ENCODE assay signal across 19 cellular contexts in the genomic region with DNA sequence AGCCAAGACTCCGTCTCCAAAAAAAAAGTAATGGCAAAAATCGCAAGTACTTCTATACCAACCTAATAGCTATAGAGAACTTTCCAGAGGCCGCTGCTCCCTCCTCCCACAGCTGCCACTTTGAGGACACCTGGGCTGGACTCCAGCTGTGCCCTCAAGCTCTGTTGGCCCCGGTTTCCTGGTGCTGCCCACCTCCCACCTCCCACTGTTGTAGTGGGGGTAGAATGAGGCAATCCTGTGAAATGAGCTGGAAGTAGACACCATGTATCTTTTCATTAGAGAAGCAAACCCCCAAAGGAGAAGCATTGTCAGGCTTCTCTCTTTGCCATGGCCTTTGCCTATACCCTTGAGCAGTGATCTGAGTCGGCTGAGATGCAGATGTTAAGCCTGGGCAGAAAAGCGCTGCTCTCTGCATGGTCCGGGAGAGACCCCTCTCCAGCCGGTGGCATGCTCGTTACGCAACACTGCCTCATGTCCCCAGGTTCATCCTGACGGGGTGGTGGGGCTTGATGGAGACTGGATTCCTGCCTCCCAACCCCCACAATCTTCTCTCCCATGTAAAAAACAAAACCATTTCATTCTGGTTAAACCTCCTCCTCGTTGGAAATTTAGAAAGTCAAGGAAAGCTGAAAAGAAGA. TPM values are rescaled to one million over a fixed set of nuclear protein-coding genes. Genes with fewer than 3 reads are reported as not detected.
DNase-seq lines count a peak whose midpoint lies in the region; ATAC-seq, FAIRE-seq and TF ChIP-seq lines count a peak whose summit lies in the region.
"Had no signal": no experiment of that assay in that cellular context is flagged by ENCODE, and none has a peak within 500 bp of the region (broad histone marks: within the 10 kb centered on the region; RNA-seq: fewer than 3 reads in every experiment).

No MANE protein-coding gene starts in this region.

- no peak for TF ChIP-seq RAD21 in HepG2 (CRISPR knock-in tag; IDR thresholded peaks at IDR 0.05)

- H3K27me3 Mint-ChIP-seq in activated T-helper 2 cell treated with anti-CD3 and anti-CD28 coated beads, Interferon-gamma antibody, Interleukin-2, Interleukin-4, amounts not matched to agents 10 μg/mL and 5 μg/mL and 100 μg/mL, durations not matched to agents 14 hours and 24 hours and 36 hours (ENCODE audit: low read depth) = peaks cover 15% of the 10 kb centered on the region

- no peak overlapping the region for H3K4me3 Mint-ChIP-seq in activated T-helper 2 cell treated with anti-CD3 and anti-CD28 coated beads, Interferon-gamma antibody, Interleukin-2, Interleukin-4, amounts not matched to agents 10 μg/mL and 5 μg/mL and 100 μg/mL, durations not matched to agents 14 hours and 24 hours and 36 hours (ENCODE audit: low read depth)
- H3K4me3 Mint-ChIP-seq: CD4-positive, CD25-positive, alpha-beta regulatory T cell; CD8-positive, alpha-beta memory T cell had no signal

- no peak overlapping the region for H2AFZ ChIP-seq in HepG2 (ENCODE audit: low read length)
- no peak overlapping the region for H2AFZ ChIP-seq in smooth muscle cell (ENCODE audit: low read depth)
- H2AFZ ChIP-seq: GM23248 had no signal

- ATAC-seq in HepG2 (no peak), HG03135 (IDR thresholded peaks at IDR 0.05; ENCODE audit: unreplicated experiment) (no peak)
- ATAC-seq: HCT116 had no signal

- no peaks in the 10 kb centered on the region for H3K36me3 Mint-ChIP-seq in activated T-helper 2 cell treated with anti-CD3 and anti-CD28 coated beads, Interferon-gamma antibody, Interleukin-2, Interleukin-4, amounts not matched to agents 10 μg/mL and 5 μg/mL and 100 μg/mL, durations not matched to agents 14 hours and 24 hours and 36 hours (ENCODE audit: low read depth)
- H3K36me3 Mint-ChIP-seq: CD4-positive, CD25-positive, alpha-beta regulatory T cell; CD8-positive, alpha-beta memory T cell had no signal

- POLR2A ChIA-PET in HEK293 (lab: Yijun Ruan, JAX) = interaction anchor here (1.0 kb wide), 1 partner anchor 9 kb away, joined by 3 read pairs; no protein-coding TSS in a partner anchor
- POLR2A ChIA-PET in RWPE1 (lab: Yijun Ruan, JAX; ENCODE audit: low non-redundant PET) = no interaction called here
- POLR2A ChIA-PET in HepG2 (lab: Yijun Ruan, JAX) = no interaction called here

- in situ Hi-C loops in HepG2 (cut with HindIII; ENCODE audit: extremely low pct_ligation_motif_present, low pct_unique_long_range_greater_than_20kb) = no loop called here

- H3K4me3 ChIP-seq in HEK293 (ENCODE audit: low read depth, low read length) = no peak overlapping the region
- no peak overlapping the region for H3K4me3 ChIP-seq in HepG2 (replicated peaks in 1 of 3; ENCODE audit: insufficient read depth in 1 of 3, low read depth in 2 of 3, low read length in 3 of 3)
- H3K4me3 ChIP-seq in sigmoid colon = no peak overlapping the region
- no peak overlapping the region for H3K4me3 ChIP-seq in smooth muscle cell
- H3K4me3 ChIP-seq: GM23248 had no signal

- H3K27ac ChIP-seq in HEK293 (ENCODE audit: extremely low read depth, low read depth, low read length) (no peak overlapping the region), RWPE1 (peak overlapping the region; percentile 26), HepG2 (ENCODE audit: extremely low read length, insufficient read depth, low read length) (no peak overlapping the region), sigmoid colon (no peak overlapping the region), smooth muscle cell (ENCODE audit: low read depth) (no peak overlapping the region)
- H3K27ac ChIP-seq: GM23248 had no signal

- intact Hi-C loops in HepG2 (cut with micrococcal nuclease; ENCODE audit: unreplicated experiment) (no loop called here), sigmoid colon (cut with DNase I) (no loop called here)
- intact Hi-C loops in activated T-helper 2 cell treated with anti-CD3 and anti-CD28 coated beads, Interferon-gamma antibody, Interleukin-2, Interleukin-4, amounts not matched to agents 10 μg/mL and 5 μg/mL and 100 μg/mL, durations not matched to agents 14 hours and 24 hours and 36 hours (cut with micrococcal nuclease) = no loop called here

- no peaks in the 10 kb centered on the region for H3K9me3 Mint-ChIP-seq in activated T-helper 2 cell treated with anti-CD3 and anti-CD28 coated beads, Interferon-gamma antibody, Interleukin-2, Interleukin-4, amounts not matched to agents 10 μg/mL and 5 μg/mL and 100 μg/mL, durations not matched to agents 14 hours and 24 hours and 36 hours

- 50% methylated on average over 11 of the region's 12 CpGs for WGBS in HepG2 (ENCODE audit: low lambda C conversion rate)
- 76 to 80% methylated on average over 12 of the region's 12 CpGs for whole genome bisulfite sequencing in sigmoid colon, 2 donors
- 81% methylated on average over 12 of the region's 12 CpGs for WGBS in smooth muscle cell (ENCODE audit: low lambda C conversion rate)

- DNase-seq in RWPE1 (ENCODE audit: low spot score) = no peak
- no peak for DNase-seq in HepG2 (ENCODE audit: low spot score)
- DNase-seq in sigmoid colon = peak; percentile 35
- no peak for DNase-seq in D341Med (ENCODE audit: low spot score)
- no peak for DNase-seq in activated T-helper 2 cell treated with anti-CD3 and anti-CD28 coated beads, Interferon-gamma antibody, Interleukin-2, Interleukin-4, amounts not matched to agents 10 μg/mL and 5 μg/mL and 100 μg/mL, durations not matched to agents 14 hours and 24 hours and 36 hours (ENCODE audit: low spot score)
- no peak for DNase-seq in smooth muscle cell (lab: John Stamatoyannopoulos, UW; ENCODE audit: unreplicated experiment)
- DNase-seq: BE2C; C1 segment of cervical spinal cord; CD4-positive, CD25-positive, alpha-beta regulatory T cell; CD8-positive, alpha-beta memory T cell; COR-L47; GM23248 had no signal

- TF ChIP-seq EP300 in HepG2 (IDR thresholded peaks at IDR 0.05; ENCODE audit: low read depth in 2 of 2, low read length in 2 of 2) (no peak), HepG2 (CRISPR knock-in tag; IDR thresholded peaks at IDR 0.05; ENCODE audit: borderline replicate concordance) (no peak), sigmoid colon (IDR thresholded peaks at IDR 0.05) (no peak)

- TF ChIP-seq POLR2A in HepG2 (IDR thresholded peaks at IDR 0.05; ENCODE audit: insufficient read depth in 1 of 2, low read depth in 2 of 2, low read length in 2 of 2) (no peak), sigmoid colon (IDR thresholded peaks at IDR 0.05) (no peak)

- H3K36me3 ChIP-seq in HEK293 (ENCODE audit: control insufficient read depth in 2 of 2, insufficient read depth in 1 of 2, low read length in 2 of 2) = peaks cover 14 to 68% of the 10 kb centered on the region in 2 experiments
- no peaks in the 10 kb centered on the region for H3K36me3 ChIP-seq in HepG2 (replicated peaks in 1 of 2; ENCODE audit: control insufficient read depth in 1 of 2, insufficient read depth in 2 of 2, low read length in 2 of 2)
- no peaks in the 10 kb centered on the region for H3K36me3 ChIP-seq in sigmoid colon
- no peaks in the 10 kb centered on the region for H3K36me3 ChIP-seq in smooth muscle cell (ENCODE audit: low read depth)
- H3K36me3 ChIP-seq: BE2C had no signal

- H3K4me1 ChIP-seq in HEK293 (ENCODE audit: control insufficient read depth, insufficient read depth, low read length) (no peaks in the 10 kb centered on the region), HepG2 (ENCODE audit: insufficient read depth, low read length) (peaks cover 21% of the 10 kb centered on the region), sigmoid colon (no peaks in the 10 kb centered on the region), smooth muscle cell (ENCODE audit: low read depth) (no peaks in the 10 kb centered on the region)
- H3K4me1 ChIP-seq: BE2C had no signal

- no peak overlapping the region for H3K27ac Mint-ChIP-seq in activated T-helper 2 cell treated with anti-CD3 and anti-CD28 coated beads, Interferon-gamma antibody, Interleukin-2, Interleukin-4, amounts not matched to agents 10 μg/mL and 5 μg/mL and 100 μg/mL, durations not matched to agents 14 hours and 24 hours and 36 hours
- H3K27ac Mint-ChIP-seq: CD4-positive, CD25-positive, alpha-beta regulatory T cell had no signal

- no peaks in the 10 kb centered on the region for H3K79me2 ChIP-seq in HepG2 (ENCODE audit: insufficient read depth, low read length)
- H3K79me2 ChIP-seq in smooth muscle cell (ENCODE audit: low read depth) = no peaks in the 10 kb centered on the region

- no peaks in the 10 kb centered on the region for H3F3A ChIP-seq in smooth muscle cell (ENCODE audit: low read depth)

- no peaks in the 10 kb centered on the region for H4K20me1 ChIP-seq in HepG2 (ENCODE audit: insufficient read depth, low read length)
- no peaks in the 10 kb centered on the region for H4K20me1 ChIP-seq in smooth muscle cell (ENCODE audit: low read depth)

- H3K27me3 ChIP-seq in HepG2 (ENCODE audit: control insufficient read depth in 1 of 2, insufficient read depth in 2 of 2, low read length in 2 of 2) (no peaks in the 10 kb centered on the region), sigmoid colon (peaks cover 0 to 37% (median 7%) of the 10 kb centered on the region in 3 donors), smooth muscle cell (ENCODE audit: low read depth) (no peaks in the 10 kb centered on the region)

- CTCF ChIA-PET in HEK293 (lab: Yijun Ruan, JAX) (interaction anchor here (0.8 kb wide), 1 partner anchor 116 kb away, joined by 3 read pairs; no protein-coding TSS in a partner anchor), RWPE1 (lab: Yijun Ruan, JAX) (no interaction called here), HepG2 (lab: Yijun Ruan, JAX; ENCODE audit: low intra/inter-chr PET ratio, low total read pairs) (no interaction called here)

- H3K9ac ChIP-seq in HepG2 (ENCODE audit: insufficient read depth, low read depth, low read length) (no peak overlapping the region), smooth muscle cell (ENCODE audit: low read depth) (no peak overlapping the region)
- H3K9ac ChIP-seq: GM23248 had no signal

- no peak overlapping the region for H3K4me2 ChIP-seq in HepG2 (ENCODE audit: low read depth, low read length)
- no peak overlapping the region for H3K4me2 ChIP-seq in smooth muscle cell

- H3K4me1 Mint-ChIP-seq in activated T-helper 2 cell treated with anti-CD3 and anti-CD28 coated beads, Interferon-gamma antibody, Interleukin-2, Interleukin-4, amounts not matched to agents 10 μg/mL and 5 μg/mL and 100 μg/mL, durations not matched to agents 14 hours and 24 hours and 36 hours (ENCODE audit: low read depth) = no peaks in the 10 kb centered on the region
- H3K4me1 Mint-ChIP-seq: CD4-positive, CD25-positive, alpha-beta regulatory T cell; CD8-positive, alpha-beta memory T cell had no signal

- no peak for FAIRE-seq in HepG2 (lab: Jason Lieb, UNC)
- FAIRE-seq: D721Med, G401.6, GM12891, H54 had no signal

- no peak for TF ChIP-seq CTCF in HEK293 (tag by site-specific recombination; IDR thresholded peaks at IDR 0.05)
- TF ChIP-seq CTCF in RWPE1 (conservative IDR thresholded peaks at IDR 0.05; ENCODE audit: low read depth) = no peak
- TF ChIP-seq CTCF in HepG2 (CRISPR knock-in tag; IDR thresholded peaks at IDR 0.05) = no peak
- no peak for TF ChIP-seq CTCF in sigmoid colon (IDR thresholded peaks at IDR 0.05)
- no peak for TF ChIP-seq CTCF in smooth muscle cell (IDR thresholded peaks at IDR 0.05; ENCODE audit: borderline replicate concordance, insufficient read depth, poor library complexity, severe bottlenecking)

- H3K9me3 ChIP-seq in HEK293 (ENCODE audit: control insufficient read depth, insufficient read depth, low read depth, low read length) (no peaks in the 10 kb centered on the region), HepG2 (ENCODE audit: low read length) (no peaks in the 10 kb centered on the region), sigmoid colon (peaks cover 0 to 4% (median 0%) of the 10 kb centered on the region in 4 donors), smooth muscle cell (replicated peaks; ENCODE audit: low read depth) (no peaks in the 10 kb centered on the region)
- H3K9me3 ChIP-seq: BE2C had no signal

- no TSS peak for BruUV-seq in HepG2 (replicated peaks; lab: Mats Ljungman, UMichigan)

RNA-seq across cellular contexts. Expression of a gene that starts 39.7 kb away (rescaled TPM):
- 0.53 TPM in 2 replicates for total RNA-seq in HepG2 (2016; rRNA removed; fragmentation: Illumina TruSeq; extraction: Trizol)
- total RNA-seq in HepG2 (2016; cell fraction: cytosol; rRNA removed; fragmentation: Illumina TruSeq; extraction: Trizol; ENCODE audit: low read depth) = 0.20 and 0.35 TPM in 2 replicates
- 0.22 and 0.50 TPM in 2 replicates for total RNA-seq in HepG2 (2016; cell fraction: insoluble cytoplasmic fraction; rRNA removed; fragmentation: Illumina TruSeq; extraction: Trizol)
- total RNA-seq in HepG2 (2016; cell fraction: membrane; rRNA removed; fragmentation: Illumina TruSeq; extraction: Trizol) = 0.38 and 0.49 TPM in 2 replicates
- total RNA-seq in HepG2 (2016; cell fraction: nucleus; rRNA removed; fragmentation: Illumina TruSeq; extraction: Trizol) = 0.50 and 0.97 TPM in 2 replicates
- polyA plus RNA-seq in HepG2 (2011; rRNA removed) = 0.12 and 0.36 TPM in 2 replicates
- 0.13 and 0.15 TPM in 2 replicates for polyA plus RNA-seq in HepG2 (2011; cell fraction: cytosol; rRNA removed)
- polyA plus RNA-seq in HepG2 (2011; cell fraction: nucleus; rRNA removed) = 0.61 and 0.66 TPM in 2 replicates
- polyA plus RNA-seq in HepG2 (2012) = 0.36 and 0.76 TPM in 2 replicates
- polyA plus RNA-seq in HepG2 (2016; cell fraction: cytosol; fragmentation: Illumina TruSeq; extraction: Trizol; ENCODE audit: low read depth) = 0.29 TPM in 2 replicates
- 0.62 and 0.96 TPM in 2 replicates for polyA plus RNA-seq in HepG2 (2016; cell fraction: insoluble cytoplasmic fraction; fragmentation: Illumina TruSeq; extraction: Trizol; ENCODE audit: low read depth)
- polyA plus RNA-seq in HepG2 (2016; cell fraction: membrane; fragmentation: Illumina TruSeq; extraction: Trizol; ENCODE audit: low read depth) = 0.65 and 0.81 TPM in 2 replicates
- polyA plus RNA-seq in HepG2 (2016; cell fraction: nucleus; fragmentation: Illumina TruSeq; extraction: Trizol; ENCODE audit: insufficient read depth, low read depth) = 1.5 and 2.1 TPM in 2 replicates
- polyA minus RNA-seq in HepG2 (2011; rRNA and poly(A)+ RNA removed; ENCODE audit: low replicate concordance) = 0.80 and 17.2 TPM in 2 replicates
- 0.26 TPM in 1 of 2 replicates, not detected in the other for polyA minus RNA-seq in HepG2 (2011; cell fraction: cytosol; rRNA and poly(A)+ RNA removed)
- 0.77 and 1.1 TPM in 2 replicates for polyA minus RNA-seq in HepG2 (2011; cell fraction: nucleus; rRNA and poly(A)+ RNA removed)
- not detected for total RNA-seq in sigmoid colon
- polyA plus RNA-seq in sigmoid colon = under 1 TPM in 2 of 3 donors, not detected in 1; 0.01 to 0.60 TPM
- 0.18 and 0.21 TPM in 2 replicates for total RNA-seq in activated T-helper 2 cell treated with anti-CD3 and anti-CD28 coated beads, Interferon-gamma antibody, Interleukin-2, Interleukin-4, amounts not matched to agents 10 μg/mL and 5 μg/mL and 100 μg/mL, durations not matched to agents 14 hours and 24 hours and 36 hours
- not detected in 2 replicates for total RNA-seq in smooth muscle cell
- polyA plus RNA-seq in smooth muscle cell = 0.25 and 0.43 TPM in 2 replicates
- total RNA-seq: CD4-positive, CD25-positive, alpha-beta regulatory T cell; CD8-positive, alpha-beta memory T cell; GM23248 had no signal
